ENCODE assay signal across 1 cellular context in genomic region chr1:2394761-2395160, GRCh38.
A peak's percentile ranks its signal among the peaks of the same experiment; 100 is the strongest.
TF ChIP-seq lines count a peak whose summit lies in the region.

No MANE protein-coding gene starts in this region.

TF ChIP-seq in K562, 482 proteins besides CTCF, POLR2A, EP300 and RAD21:
- no peak for TF ChIP-seq THAP7 (CRISPR knock-in tag; IDR thresholded peaks at IDR 0.05)
- TF ChIP-seq POLR2G (IDR thresholded peaks at IDR 0.05; ENCODE audit: low read depth, low read length) = peak; percentile 68
- no peak for TF ChIP-seq SIX5 (IDR thresholded peaks at IDR 0.05; ENCODE audit: borderline replicate concordance in 1 of 2, insufficient read depth in 1 of 2, low read depth in 1 of 2, low read length in 2 of 2)
- peak; percentile 53 for TF ChIP-seq RBFOX2 (IDR thresholded peaks at IDR 0.05; ENCODE audit: low read depth, low read length)
- TF ChIP-seq CREB1 (IDR thresholded peaks at IDR 0.05) = 0 out of 2 replicates have a peak, but pooled peaks have one; percentile 11
- no peak for TF ChIP-seq CREB1 (CRISPR knock-in tag; IDR thresholded peaks at IDR 0.05)
